ENCODE assay signal across 8 cellular contexts in the genomic region with DNA sequence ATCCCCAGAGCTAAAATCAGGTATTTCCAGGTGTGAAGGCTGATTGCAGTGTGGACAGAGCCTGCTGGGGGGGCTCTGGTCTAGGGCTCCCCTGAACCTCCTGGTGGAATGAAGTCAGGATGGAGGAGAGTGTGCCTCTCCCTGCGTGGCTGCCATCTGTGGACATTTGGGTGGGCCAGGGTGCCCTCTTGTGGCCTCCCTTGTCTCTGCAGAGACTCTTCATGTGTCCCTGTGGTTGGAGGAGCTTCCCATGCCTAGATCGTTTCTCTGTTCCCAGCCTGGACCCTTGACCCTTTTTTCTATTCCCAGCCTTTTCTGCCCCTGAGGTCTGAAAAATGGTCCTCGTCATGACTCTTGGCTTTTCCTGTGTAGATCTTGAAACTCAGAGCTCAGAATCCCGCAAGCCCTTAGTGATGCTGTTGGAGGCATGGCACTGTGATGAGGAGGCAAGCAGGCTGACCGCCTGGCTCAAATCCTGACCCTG. TPM values are rescaled to one million over a fixed set of nuclear protein-coding genes. Genes with fewer than 3 reads are reported as not detected.
DNase-seq lines count a peak whose midpoint lies in the region; ATAC-seq and TF ChIP-seq lines count a peak whose summit lies in the region.

No MANE protein-coding gene starts in this region.

- H3K4me2 ChIP-seq in mesenchymal stem cell (ENCODE audit: low read length, poor library complexity, severe bottlenecking), result no peak overlapping the region

- no peak overlapping the region for H2AFZ ChIP-seq in mesenchymal stem cell (ENCODE audit: low read depth, low read length)

- H3K9ac ChIP-seq in mesenchymal stem cell (ENCODE audit: low read length), result no peak overlapping the region

- peak; percentile 6 for DNase-seq in SKM-1 treated with dmso at 0.1 percent for 144 hours (lab: John Stamatoyannopoulos, UW; ENCODE audit: unreplicated experiment)
- DNase-seq in SKM-1 (lab: John Stamatoyannopoulos, UW; ENCODE audit: unreplicated experiment), result no peak
- DNase-seq in NCI-H2196 (lab: John Stamatoyannopoulos, UW; ENCODE audit: unreplicated experiment), result peak; percentile 41
- peak; percentile 56 for DNase-seq in activated CD4-positive, alpha-beta T cell treated with anti-CD3 and anti-CD28 coated beads, Interleukin-2, amount 10 ng/mL, durations not matched to agents 7 days and 5 days
- DNase-seq in dorsolateral prefrontal cortex, result peak in 9 of 10 donors; percentile 32 to 76 (median 63)
- peak; percentile 52 for DNase-seq in mesenchymal stem cell
- peak; percentile 24 for DNase-seq in stimulated activated naive B cell treated with anti-CD40 and anti-IgM and Interleukin-4, amounts not matched to agents 10 μg/mL and 1 μg/mL and 100 μg/mL, for 72 hours

- no peak overlapping the region for H2BK120ac ChIP-seq in mesenchymal stem cell (ENCODE audit: low read depth, low read length)

- no peak overlapping the region for H2BK15ac ChIP-seq in mesenchymal stem cell (ENCODE audit: low read depth, poor library complexity, severe bottlenecking)

- H3K4me1 Mint-ChIP-seq in activated CD4-positive, alpha-beta T cell treated with anti-CD3 and anti-CD28 coated beads, Interleukin-2, amount 10 ng/mL, durations not matched to agents 7 days and 5 days, result no peaks in the 10 kb centered on the region
- peaks cover 9% of the 10 kb centered on the region in 2 donors for H3K4me1 Mint-ChIP-seq in stimulated activated naive B cell treated with anti-CD40 and anti-IgM and Interleukin-4, amounts not matched to agents 10 μg/mL and 1 μg/mL and 100 μg/mL, for 72 hours

- CTCF ChIA-PET in activated CD4-positive, alpha-beta T cell treated with anti-CD3 and anti-CD28 coated beads, Interleukin-2, amount 10 ng/mL, durations not matched to agents 7 days and 5 days (lab: Charles Lee), result interaction anchor here (0.6 to 1.4 kb wide), 10 partner anchors 9 to 265 kb away, joined by 3 to 6 read pairs (median 4); no protein-coding TSS in a partner anchor

- H3K9me3 ChIP-seq in mesenchymal stem cell (ENCODE audit: control insufficient read depth, low read length), result no peaks in the 10 kb centered on the region

- no peak overlapping the region for H3K4me3 ChIP-seq in dorsolateral prefrontal cortex
- no peak overlapping the region for H3K4me3 ChIP-seq in mesenchymal stem cell (ENCODE audit: insufficient read depth in 1 of 2, low read depth in 1 of 2, low read length in 2 of 2)

- H3K23ac ChIP-seq in mesenchymal stem cell (ENCODE audit: low read length in 2 of 2), result no peak overlapping the region

- POLR2A ChIA-PET in activated CD4-positive, alpha-beta T cell treated with anti-CD3 and anti-CD28 coated beads, Interleukin-2, amount 10 ng/mL, durations not matched to agents 7 days and 5 days (lab: Charles Lee), result no interaction called here

- no peak overlapping the region for H2BK5ac ChIP-seq in mesenchymal stem cell (ENCODE audit: low read depth, low read length, poor library complexity, severe bottlenecking)

- intact Hi-C loops in dorsolateral prefrontal cortex (cut with DNase I), result loop anchor here in 1 of 2 donors (5.0 kb wide), 1 partner anchor 291 kb away; no protein-coding TSS in a partner anchor

- no peak overlapping the region for H2BK12ac ChIP-seq in mesenchymal stem cell (ENCODE audit: low read length in 2 of 2)

- no peak overlapping the region for H4K8ac ChIP-seq in mesenchymal stem cell (ENCODE audit: low read length)

- no peaks in the 10 kb centered on the region for H3K4me1 ChIP-seq in mesenchymal stem cell (ENCODE audit: control insufficient read depth, insufficient read depth, low read depth, low read length)

- peak; percentile 25 to 79 (median 70) for TF ChIP-seq CTCF in dorsolateral prefrontal cortex (IDR thresholded peaks at IDR 0.05 in 54 of 56, conservative IDR thresholded peaks at IDR 0.05 in 2 of 56; ENCODE audit: low read depth in 1 of 56, partially characterized antibody in 56 of 56)

- no peak overlapping the region for H3K27ac Mint-ChIP-seq in activated CD4-positive, alpha-beta T cell treated with anti-CD3 and anti-CD28 coated beads, Interleukin-2, amount 10 ng/mL, durations not matched to agents 7 days and 5 days
- H3K27ac Mint-ChIP-seq in stimulated activated naive B cell treated with anti-CD40 and anti-IgM and Interleukin-4, amounts not matched to agents 10 μg/mL and 1 μg/mL and 100 μg/mL, for 72 hours, result no peak overlapping the region

- peak; percentile 72 to 83 for ATAC-seq in stimulated activated naive B cell treated with anti-CD40 and anti-IgM and Interleukin-4, amounts not matched to agents 10 μg/mL and 1 μg/mL and 100 μg/mL, for 72 hours (replicated peaks)
- ATAC-seq in HG03354 (IDR thresholded peaks at IDR 0.05; ENCODE audit: poor library complexity, severe bottlenecking, unreplicated experiment), result no peak

- peaks cover 17% of the 10 kb centered on the region for H3K79me1 ChIP-seq in mesenchymal stem cell (replicated peaks; ENCODE audit: low read length, poor library complexity, severe bottlenecking)

- H3K27ac ChIP-seq in dorsolateral prefrontal cortex (no peak overlapping the region), mesenchymal stem cell (ENCODE audit: low read length, poor library complexity, severe bottlenecking) (no peak overlapping the region)

- H3K27me3 ChIP-seq in dorsolateral prefrontal cortex (no peaks in the 10 kb centered on the region), mesenchymal stem cell (ENCODE audit: control insufficient read depth in 1 of 2, insufficient read depth in 1 of 2, low read length in 2 of 2) (peaks cover 0 to 11% of the 10 kb centered on the region in 2 experiments)

- no peaks in the 10 kb centered on the region for H3K36me3 Mint-ChIP-seq in activated CD4-positive, alpha-beta T cell treated with anti-CD3 and anti-CD28 coated beads, Interleukin-2, amount 10 ng/mL, durations not matched to agents 7 days and 5 days (ENCODE audit: low read depth)
- H3K36me3 Mint-ChIP-seq in stimulated activated naive B cell treated with anti-CD40 and anti-IgM and Interleukin-4, amounts not matched to agents 10 μg/mL and 1 μg/mL and 100 μg/mL, for 72 hours, result no peaks in the 10 kb centered on the region

- no peak overlapping the region for H4K91ac ChIP-seq in mesenchymal stem cell (ENCODE audit: low read length)

- H2AK5ac ChIP-seq in mesenchymal stem cell (ENCODE audit: low read length, severe bottlenecking), result no peak overlapping the region

- no peaks in the 10 kb centered on the region for H3K27me3 Mint-ChIP-seq in activated CD4-positive, alpha-beta T cell treated with anti-CD3 and anti-CD28 coated beads, Interleukin-2, amount 10 ng/mL, durations not matched to agents 7 days and 5 days
- H3K27me3 Mint-ChIP-seq in stimulated activated naive B cell treated with anti-CD40 and anti-IgM and Interleukin-4, amounts not matched to agents 10 μg/mL and 1 μg/mL and 100 μg/mL, for 72 hours, result peaks cover 3 to 13% of the 10 kb centered on the region in 2 donors

- no peak overlapping the region for H3K4ac ChIP-seq in mesenchymal stem cell (ENCODE audit: low read depth in 1 of 2, low read length in 2 of 2)

- WGBS in mesenchymal stem cell, result 28% methylated on average over 4 of the region's 5 CpGs

- no peaks in the 10 kb centered on the region for H3K36me3 ChIP-seq in mesenchymal stem cell (ENCODE audit: control insufficient read depth in 1 of 2, insufficient read depth in 2 of 2, low read depth in 1 of 2, low read length in 2 of 2)

- H3K14ac ChIP-seq in mesenchymal stem cell (ENCODE audit: low read length in 2 of 2), result no peak overlapping the region

- H3K4me3 Mint-ChIP-seq in activated CD4-positive, alpha-beta T cell treated with anti-CD3 and anti-CD28 coated beads, Interleukin-2, amount 10 ng/mL, durations not matched to agents 7 days and 5 days, result no peak overlapping the region
- H3K4me3 Mint-ChIP-seq in stimulated activated naive B cell treated with anti-CD40 and anti-IgM and Interleukin-4, amounts not matched to agents 10 μg/mL and 1 μg/mL and 100 μg/mL, for 72 hours, result no peak overlapping the region

- no peak overlapping the region for H3K18ac ChIP-seq in mesenchymal stem cell (ENCODE audit: low read depth in 1 of 2, low read length in 2 of 2)

- H3K9me3 Mint-ChIP-seq in activated CD4-positive, alpha-beta T cell treated with anti-CD3 and anti-CD28 coated beads, Interleukin-2, amount 10 ng/mL, durations not matched to agents 7 days and 5 days, result no peaks in the 10 kb centered on the region
- H3K9me3 Mint-ChIP-seq in stimulated activated naive B cell treated with anti-CD40 and anti-IgM and Interleukin-4, amounts not matched to agents 10 μg/mL and 1 μg/mL and 100 μg/mL, for 72 hours, result no peaks in the 10 kb centered on the region

RNA-seq across cellular contexts. Expression of a gene that starts 9.9 kb away (rescaled TPM):
- 100 to 1,000 TPM; 127 to 143 TPM for total RNA-seq in activated CD4-positive, alpha-beta T cell treated with anti-CD3 and anti-CD28 coated beads, Interleukin-2, amount 10 ng/mL, durations not matched to agents 7 days and 5 days
- 100 to 1,000 TPM in 110 of 120 experiments, 10 to 100 TPM in 10; 72.6 to 177 (median 122) TPM for total RNA-seq in dorsolateral prefrontal cortex
- polyA plus RNA-seq in mesenchymal stem cell (2013, experiment 1 of 2), result 105 TPM
- polyA plus RNA-seq in mesenchymal stem cell (2013, experiment 2 of 2), result 107 TPM
